ENCODE assay signal across 1 cellular context in the genomic region with DNA sequence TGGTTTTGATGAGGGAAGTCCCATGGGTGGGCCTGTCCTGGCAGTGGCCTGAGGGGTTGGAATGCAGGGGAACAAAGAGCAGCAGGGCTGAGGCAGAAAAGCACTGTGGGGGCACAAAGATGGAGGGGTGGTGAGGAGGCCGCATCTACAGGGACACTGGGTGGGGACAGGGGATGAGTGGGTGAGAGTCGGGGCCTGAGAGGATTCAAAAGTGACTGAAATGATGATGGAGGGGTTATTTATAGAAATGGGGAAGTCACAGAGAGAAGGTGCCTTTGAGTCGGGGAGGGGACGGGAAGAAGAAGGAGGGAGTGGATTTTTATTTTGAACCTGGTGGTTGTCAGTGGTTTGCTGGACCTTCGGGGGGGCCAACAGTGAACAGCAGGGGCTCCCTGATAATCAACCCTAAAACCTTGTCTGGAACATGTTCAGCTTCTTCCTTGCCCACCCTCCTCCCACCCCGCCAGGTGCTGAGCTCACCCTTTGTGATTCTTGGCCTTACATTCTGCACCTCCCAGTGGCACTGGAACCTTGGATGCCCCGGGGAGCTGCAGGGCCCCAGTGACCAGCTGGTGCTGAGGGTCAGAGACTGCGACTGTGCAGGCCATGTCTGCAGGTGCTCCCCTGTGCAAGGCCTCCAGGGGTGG.
TF ChIP-seq lines count a peak whose summit lies in the region.

No MANE protein-coding gene starts in this region.

TF ChIP-seq in K562, 482 proteins besides CTCF, POLR2A, EP300 and RAD21 (continued from another document and continues in another):
- TF ChIP-seq, protein P1, sequence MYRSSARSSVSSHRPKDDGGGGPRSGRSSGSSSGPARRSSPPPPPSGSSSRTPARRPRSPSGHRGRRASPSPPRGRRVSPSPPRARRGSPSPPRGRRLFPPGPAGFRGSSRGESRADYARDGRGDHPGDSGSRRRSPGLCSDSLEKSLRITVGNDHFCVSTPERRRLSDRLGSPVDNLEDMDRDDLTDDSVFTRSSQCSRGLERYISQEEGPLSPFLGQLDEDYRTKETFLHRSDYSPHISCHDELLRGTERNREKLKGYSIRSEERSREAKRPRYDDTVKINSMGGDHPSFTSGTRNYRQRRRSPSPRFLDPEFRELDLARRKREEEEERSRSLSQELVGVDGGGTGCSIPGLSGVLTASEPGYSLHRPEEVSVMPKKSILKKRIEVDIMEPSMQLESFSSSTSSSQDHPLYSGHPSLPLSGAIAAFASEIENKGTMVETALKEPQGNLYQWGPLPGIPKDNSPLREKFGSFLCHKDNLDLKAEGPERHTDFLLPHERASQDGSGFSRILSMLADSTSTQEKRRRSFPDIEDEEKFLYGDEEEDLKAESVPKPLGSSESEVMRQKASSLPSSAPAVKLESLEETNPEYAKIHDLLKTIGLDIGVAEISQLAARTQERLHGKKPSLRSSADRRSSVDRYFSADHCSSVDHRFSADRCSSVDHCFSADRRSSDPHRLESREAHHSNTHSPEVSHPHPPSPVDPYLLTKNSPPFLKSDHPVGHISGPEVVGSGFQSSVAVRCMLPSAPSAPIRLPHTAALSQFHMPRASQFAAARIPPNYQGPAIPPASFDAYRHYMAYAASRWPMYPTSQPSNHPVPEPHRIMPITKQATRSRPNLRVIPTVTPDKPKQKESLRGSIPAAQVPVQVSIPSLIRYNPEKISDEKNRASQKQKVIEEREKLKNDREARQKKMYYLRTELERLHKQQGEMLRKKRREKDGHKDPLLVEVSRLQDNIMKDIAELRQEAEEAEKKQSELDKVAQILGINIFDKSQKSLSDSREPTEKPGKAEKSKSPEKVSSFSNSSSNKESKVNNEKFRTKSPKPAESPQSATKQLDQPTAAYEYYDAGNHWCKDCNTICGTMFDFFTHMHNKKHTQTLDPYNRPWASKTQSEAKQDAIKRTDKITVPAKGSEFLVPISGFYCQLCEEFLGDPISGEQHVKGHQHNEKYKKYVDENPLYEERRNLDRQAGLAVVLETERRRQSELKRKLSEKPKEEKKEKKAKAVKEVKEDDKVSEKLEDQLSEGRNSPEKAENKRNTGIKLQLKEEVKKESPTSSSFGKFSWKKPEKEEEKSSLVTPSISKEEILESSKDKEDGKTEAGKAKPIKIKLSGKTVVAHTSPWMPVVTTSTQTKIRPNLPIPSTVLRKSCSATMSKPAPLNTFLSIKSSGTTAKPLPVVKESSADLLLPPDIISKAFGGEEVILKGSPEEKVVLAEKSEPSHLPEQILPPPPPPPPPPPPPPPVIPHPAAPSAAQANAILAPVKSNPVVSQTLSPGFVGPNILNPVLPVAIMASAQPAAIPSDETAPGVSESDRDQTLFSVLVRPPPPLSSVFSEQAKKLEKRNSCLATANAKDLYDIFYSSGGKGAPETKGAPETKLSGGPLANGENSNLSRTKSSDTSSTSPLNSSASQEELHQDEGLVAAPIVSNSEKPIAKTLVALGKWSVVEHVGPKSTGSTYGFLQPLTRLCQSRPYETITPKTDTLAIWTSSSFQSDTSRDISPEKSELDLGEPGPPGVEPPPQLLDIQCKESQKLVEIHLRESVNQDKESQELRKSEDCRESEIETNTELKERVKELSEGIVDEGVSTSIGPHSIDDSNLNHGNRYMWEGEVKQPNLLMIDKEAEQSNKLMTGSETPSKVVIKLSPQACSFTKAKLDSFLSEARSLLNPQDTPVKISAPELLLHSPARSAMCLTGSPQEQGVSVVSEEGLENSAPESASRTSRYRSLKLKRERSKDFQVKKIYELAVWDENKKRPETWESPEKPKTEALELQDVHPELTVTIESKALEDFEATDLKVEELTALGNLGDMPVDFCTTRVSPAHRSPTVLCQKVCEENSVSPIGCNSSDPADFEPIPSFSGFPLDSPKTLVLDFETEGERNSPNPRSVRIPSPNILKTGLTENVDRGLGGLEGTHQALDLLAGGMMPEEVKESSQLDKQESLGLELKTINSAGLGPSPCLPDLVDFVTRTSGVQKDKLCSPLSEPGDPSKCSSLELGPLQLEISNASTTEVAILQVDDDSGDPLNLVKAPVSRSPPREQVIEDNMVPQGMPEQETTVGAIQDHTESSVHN (IDR thresholded peaks at IDR 0.05; ENCODE audit: borderline replicate concordance in 1 of 2, low read depth in 1 of 2), result no peak
- TF ChIP-seq, protein P2, sequence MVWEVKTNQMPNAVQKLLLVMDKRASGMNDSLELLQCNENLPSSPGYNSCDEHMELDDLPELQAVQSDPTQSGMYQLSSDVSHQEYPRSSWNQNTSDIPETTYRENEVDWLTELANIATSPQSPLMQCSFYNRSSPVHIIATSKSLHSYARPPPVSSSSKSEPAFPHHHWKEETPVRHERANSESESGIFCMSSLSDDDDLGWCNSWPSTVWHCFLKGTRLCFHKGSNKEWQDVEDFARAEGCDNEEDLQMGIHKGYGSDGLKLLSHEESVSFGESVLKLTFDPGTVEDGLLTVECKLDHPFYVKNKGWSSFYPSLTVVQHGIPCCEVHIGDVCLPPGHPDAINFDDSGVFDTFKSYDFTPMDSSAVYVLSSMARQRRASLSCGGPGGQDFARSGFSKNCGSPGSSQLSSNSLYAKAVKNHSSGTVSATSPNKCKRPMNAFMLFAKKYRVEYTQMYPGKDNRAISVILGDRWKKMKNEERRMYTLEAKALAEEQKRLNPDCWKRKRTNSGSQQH (CRISPR knock-in tag; IDR thresholded peaks at IDR 0.05), result peak; percentile 55; the same call in 1 of the 2 replicates
- TF ChIP-seq CBFA2T3 (IDR thresholded peaks at IDR 0.05), result peak; percentile 21; the same call in 1 of the 2 replicates
- no peak for TF ChIP-seq ATF1 (CRISPR knock-in tag; IDR thresholded peaks at IDR 0.05)
- no peak for TF ChIP-seq ATF1 (tag; IDR thresholded peaks at IDR 0.05)
- TF ChIP-seq SMARCC2 (IDR thresholded peaks at IDR 0.05; ENCODE audit: low read depth), result no peak; the same call in 1 of the 2 replicates
- TF ChIP-seq, protein P3, sequence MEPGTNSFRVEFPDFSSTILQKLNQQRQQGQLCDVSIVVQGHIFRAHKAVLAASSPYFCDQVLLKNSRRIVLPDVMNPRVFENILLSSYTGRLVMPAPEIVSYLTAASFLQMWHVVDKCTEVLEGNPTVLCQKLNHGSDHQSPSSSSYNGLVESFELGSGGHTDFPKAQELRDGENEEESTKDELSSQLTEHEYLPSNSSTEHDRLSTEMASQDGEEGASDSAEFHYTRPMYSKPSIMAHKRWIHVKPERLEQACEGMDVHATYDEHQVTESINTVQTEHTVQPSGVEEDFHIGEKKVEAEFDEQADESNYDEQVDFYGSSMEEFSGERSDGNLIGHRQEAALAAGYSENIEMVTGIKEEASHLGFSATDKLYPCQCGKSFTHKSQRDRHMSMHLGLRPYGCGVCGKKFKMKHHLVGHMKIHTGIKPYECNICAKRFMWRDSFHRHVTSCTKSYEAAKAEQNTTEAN (CRISPR knock-in tag; IDR thresholded peaks at IDR 0.05), result no peak
- TF ChIP-seq, protein P4, sequence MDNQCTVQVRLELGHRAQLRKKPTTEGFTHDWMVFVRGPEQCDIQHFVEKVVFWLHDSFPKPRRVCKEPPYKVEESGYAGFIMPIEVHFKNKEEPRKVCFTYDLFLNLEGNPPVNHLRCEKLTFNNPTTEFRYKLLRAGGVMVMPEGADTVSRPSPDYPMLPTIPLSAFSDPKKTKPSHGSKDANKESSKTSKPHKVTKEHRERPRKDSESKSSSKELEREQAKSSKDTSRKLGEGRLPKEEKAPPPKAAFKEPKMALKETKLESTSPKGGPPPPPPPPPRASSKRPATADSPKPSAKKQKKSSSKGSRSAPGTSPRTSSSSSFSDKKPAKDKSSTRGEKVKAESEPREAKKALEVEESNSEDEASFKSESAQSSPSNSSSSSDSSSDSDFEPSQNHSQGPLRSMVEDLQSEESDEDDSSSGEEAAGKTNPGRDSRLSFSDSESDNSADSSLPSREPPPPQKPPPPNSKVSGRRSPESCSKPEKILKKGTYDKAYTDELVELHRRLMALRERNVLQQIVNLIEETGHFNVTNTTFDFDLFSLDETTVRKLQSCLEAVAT (IDR thresholded peaks at IDR 0.05), result no peak
- TF ChIP-seq, protein P5, sequence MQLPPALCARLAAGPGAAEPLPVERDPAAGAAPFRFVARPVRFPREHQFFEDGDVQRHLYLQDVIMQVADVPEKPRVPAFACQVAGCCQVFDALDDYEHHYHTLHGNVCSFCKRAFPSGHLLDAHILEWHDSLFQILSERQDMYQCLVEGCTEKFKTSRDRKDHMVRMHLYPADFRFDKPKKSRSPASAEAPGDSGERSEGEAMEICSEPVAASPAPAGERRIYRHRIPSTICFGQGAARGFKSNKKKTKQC (CRISPR knock-in tag; IDR thresholded peaks at IDR 0.05), result no peak
- no peak for TF ChIP-seq L3MBTL2 (IDR thresholded peaks at IDR 0.05)
- TF ChIP-seq SIX5 (IDR thresholded peaks at IDR 0.05; ENCODE audit: borderline replicate concordance in 1 of 2, insufficient read depth in 1 of 2, low read depth in 1 of 2, low read length in 2 of 2), result no peak
- TF ChIP-seq CHD4 (IDR thresholded peaks at IDR 0.05; ENCODE audit: insufficient read depth, insufficient replicate concordance, low read depth, low read length, poor library complexity, severe bottlenecking), result no peak
- no peak for TF ChIP-seq ZNF224 (CRISPR knock-in tag; IDR thresholded peaks at IDR 0.05)
- TF ChIP-seq POLR2AphosphoS2 (IDR thresholded peaks at IDR 0.05; ENCODE audit: low read length), result no peak
- TF ChIP-seq FOXM1 (IDR thresholded peaks at IDR 0.05; ENCODE audit: low read depth), result no peak
- TF ChIP-seq FOXM1 (CRISPR knock-in tag; IDR thresholded peaks at IDR 0.05; ENCODE audit: low read depth), result no peak
- peak; percentile 72; the same call in 1 of the 2 replicates for TF ChIP-seq ELF4 (CRISPR knock-in tag; IDR thresholded peaks at IDR 0.05)
- TF ChIP-seq, protein P6, sequence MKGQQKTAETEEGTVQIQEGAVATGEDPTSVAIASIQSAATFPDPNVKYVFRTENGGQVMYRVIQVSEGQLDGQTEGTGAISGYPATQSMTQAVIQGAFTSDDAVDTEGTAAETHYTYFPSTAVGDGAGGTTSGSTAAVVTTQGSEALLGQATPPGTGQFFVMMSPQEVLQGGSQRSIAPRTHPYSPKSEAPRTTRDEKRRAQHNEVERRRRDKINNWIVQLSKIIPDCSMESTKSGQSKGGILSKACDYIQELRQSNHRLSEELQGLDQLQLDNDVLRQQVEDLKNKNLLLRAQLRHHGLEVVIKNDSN (CRISPR knock-in tag; IDR thresholded peaks at IDR 0.05), result no peak
- TF ChIP-seq YY1 (IDR thresholded peaks at IDR 0.05; ENCODE audit: borderline replicate concordance in 1 of 3, control insufficient read depth in 1 of 3, extremely low read depth in 1 of 3, insufficient read depth in 3 of 3, insufficient read length in 1 of 3, insufficient replicate concordance in 2 of 3, low read depth in 1 of 3, low read length in 2 of 3), result no peak
- TF ChIP-seq, protein P7, sequence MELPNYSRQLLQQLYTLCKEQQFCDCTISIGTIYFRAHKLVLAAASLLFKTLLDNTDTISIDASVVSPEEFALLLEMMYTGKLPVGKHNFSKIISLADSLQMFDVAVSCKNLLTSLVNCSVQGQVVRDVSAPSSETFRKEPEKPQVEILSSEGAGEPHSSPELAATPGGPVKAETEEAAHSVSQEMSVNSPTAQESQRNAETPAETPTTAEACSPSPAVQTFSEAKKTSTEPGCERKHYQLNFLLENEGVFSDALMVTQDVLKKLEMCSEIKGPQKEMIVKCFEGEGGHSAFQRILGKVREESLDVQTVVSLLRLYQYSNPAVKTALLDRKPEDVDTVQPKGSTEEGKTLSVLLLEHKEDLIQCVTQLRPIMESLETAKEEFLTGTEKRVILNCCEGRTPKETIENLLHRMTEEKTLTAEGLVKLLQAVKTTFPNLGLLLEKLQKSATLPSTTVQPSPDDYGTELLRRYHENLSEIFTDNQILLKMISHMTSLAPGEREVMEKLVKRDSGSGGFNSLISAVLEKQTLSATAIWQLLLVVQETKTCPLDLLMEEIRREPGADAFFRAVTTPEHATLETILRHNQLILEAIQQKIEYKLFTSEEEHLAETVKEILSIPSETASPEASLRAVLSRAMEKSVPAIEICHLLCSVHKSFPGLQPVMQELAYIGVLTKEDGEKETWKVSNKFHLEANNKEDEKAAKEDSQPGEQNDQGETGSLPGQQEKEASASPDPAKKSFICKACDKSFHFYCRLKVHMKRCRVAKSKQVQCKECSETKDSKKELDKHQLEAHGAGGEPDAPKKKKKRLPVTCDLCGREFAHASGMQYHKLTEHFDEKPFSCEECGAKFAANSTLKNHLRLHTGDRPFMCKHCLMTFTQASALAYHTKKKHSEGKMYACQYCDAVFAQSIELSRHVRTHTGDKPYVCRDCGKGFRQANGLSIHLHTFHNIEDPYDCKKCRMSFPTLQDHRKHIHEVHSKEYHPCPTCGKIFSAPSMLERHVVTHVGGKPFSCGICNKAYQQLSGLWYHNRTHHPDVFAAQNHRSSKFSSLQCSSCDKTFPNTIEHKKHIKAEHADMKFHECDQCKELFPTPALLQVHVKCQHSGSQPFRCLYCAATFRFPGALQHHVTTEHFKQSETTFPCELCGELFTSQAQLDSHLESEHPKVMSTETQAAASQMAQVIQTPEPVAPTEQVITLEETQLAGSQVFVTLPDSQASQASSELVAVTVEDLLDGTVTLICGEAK (IDR thresholded peaks at IDR 0.05), result no peak
- TF ChIP-seq, protein P7 (CRISPR knock-in tag; IDR thresholded peaks at IDR 0.05), result no peak
- peak; percentile 84; the same call in 1 of the 2 replicates for TF ChIP-seq SMARCE1 (IDR thresholded peaks at IDR 0.05)
- no peak for TF ChIP-seq PHB2 (IDR thresholded peaks at IDR 0.05; ENCODE audit: low read depth)
- TF ChIP-seq CREBBP (IDR thresholded peaks at IDR 0.05; ENCODE audit: low read depth, low read length), result no peak
- TF ChIP-seq, protein P8, sequence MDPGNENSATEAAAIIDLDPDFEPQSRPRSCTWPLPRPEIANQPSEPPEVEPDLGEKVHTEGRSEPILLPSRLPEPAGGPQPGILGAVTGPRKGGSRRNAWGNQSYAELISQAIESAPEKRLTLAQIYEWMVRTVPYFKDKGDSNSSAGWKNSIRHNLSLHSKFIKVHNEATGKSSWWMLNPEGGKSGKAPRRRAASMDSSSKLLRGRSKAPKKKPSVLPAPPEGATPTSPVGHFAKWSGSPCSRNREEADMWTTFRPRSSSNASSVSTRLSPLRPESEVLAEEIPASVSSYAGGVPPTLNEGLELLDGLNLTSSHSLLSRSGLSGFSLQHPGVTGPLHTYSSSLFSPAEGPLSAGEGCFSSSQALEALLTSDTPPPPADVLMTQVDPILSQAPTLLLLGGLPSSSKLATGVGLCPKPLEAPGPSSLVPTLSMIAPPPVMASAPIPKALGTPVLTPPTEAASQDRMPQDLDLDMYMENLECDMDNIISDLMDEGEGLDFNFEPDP (CRISPR knock-in tag; IDR thresholded peaks at IDR 0.05), result no peak
